In genomic region chr10:92042541-92042940, GRCh38 we compare ENCODE assay signal across 1 cellular context.
TF ChIP-seq lines count a peak whose summit lies in the region.

No MANE protein-coding gene starts in this region.

TF ChIP-seq in GM23338, 12 proteins besides CTCF, POLR2A, EP300 and RAD21:
- TF ChIP-seq, protein P1, sequence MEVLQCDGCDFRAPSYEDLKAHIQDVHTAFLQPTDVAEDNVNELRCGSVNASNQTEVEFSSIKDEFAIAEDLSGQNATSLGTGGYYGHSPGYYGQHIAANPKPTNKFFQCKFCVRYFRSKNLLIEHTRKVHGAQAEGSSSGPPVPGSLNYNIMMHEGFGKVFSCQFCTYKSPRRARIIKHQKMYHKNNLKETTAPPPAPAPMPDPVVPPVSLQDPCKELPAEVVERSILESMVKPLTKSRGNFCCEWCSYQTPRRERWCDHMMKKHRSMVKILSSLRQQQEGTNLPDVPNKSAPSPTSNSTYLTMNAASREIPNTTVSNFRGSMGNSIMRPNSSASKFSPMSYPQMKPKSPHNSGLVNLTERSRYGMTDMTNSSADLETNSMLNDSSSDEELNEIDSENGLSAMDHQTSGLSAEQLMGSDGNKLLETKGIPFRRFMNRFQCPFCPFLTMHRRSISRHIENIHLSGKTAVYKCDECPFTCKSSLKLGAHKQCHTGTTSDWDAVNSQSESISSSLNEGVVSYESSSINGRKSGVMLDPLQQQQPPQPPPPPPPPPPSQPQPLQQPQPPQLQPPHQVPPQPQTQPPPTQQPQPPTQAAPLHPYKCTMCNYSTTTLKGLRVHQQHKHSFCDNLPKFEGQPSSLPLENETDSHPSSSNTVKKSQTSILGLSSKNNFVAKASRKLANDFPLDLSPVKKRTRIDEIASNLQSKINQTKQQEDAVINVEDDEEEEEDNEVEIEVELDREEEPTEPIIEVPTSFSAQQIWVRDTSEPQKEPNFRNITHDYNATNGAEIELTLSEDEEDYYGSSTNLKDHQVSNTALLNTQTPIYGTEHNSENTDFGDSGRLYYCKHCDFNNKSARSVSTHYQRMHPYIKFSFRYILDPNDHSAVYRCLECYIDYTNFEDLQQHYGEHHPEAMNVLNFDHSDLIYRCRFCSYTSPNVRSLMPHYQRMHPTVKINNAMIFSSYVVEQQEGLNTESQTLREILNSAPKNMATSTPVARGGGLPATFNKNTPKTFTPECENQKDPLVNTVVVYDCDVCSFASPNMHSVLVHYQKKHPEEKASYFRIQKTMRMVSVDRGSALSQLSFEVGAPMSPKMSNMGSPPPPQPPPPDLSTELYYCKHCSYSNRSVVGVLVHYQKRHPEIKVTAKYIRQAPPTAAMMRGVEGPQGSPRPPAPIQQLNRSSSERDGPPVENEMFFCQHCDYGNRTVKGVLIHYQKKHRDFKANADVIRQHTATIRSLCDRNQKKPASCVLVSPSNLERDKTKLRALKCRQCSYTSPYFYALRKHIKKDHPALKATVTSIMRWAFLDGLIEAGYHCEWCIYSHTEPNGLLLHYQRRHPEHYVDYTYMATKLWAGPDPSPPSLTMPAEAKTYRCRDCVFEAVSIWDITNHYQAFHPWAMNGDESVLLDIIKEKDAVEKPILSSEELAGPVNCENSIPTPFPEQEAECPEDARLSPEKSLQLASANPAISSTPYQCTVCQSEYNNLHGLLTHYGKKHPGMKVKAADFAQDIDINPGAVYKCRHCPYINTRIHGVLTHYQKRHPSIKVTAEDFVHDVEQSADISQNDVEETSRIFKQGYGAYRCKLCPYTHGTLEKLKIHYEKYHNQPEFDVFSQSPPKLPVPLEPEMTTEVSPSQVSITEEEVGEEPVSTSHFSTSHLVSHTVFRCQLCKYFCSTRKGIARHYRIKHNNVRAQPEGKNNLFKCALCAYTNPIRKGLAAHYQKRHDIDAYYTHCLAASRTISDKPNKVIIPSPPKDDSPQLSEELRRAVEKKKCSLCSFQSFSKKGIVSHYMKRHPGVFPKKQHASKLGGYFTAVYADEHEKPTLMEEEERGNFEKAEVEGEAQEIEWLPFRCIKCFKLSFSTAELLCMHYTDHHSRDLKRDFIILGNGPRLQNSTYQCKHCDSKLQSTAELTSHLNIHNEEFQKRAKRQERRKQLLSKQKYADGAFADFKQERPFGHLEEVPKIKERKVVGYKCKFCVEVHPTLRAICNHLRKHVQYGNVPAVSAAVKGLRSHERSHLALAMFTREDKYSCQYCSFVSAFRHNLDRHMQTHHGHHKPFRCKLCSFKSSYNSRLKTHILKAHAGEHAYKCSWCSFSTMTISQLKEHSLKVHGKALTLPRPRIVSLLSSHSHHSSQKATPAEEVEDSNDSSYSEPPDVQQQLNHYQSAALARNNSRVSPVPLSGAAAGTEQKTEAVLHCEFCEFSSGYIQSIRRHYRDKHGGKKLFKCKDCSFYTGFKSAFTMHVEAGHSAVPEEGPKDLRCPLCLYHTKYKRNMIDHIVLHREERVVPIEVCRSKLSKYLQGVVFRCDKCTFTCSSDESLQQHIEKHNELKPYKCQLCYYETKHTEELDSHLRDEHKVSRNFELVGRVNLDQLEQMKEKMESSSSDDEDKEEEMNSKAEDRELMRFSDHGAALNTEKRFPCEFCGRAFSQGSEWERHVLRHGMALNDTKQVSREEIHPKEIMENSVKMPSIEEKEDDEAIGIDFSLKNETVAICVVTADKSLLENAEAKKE (CRISPR knock-in tag; IDR thresholded peaks at IDR 0.05): no peak
- TF ChIP-seq EZH2 (IDR thresholded peaks at IDR 0.05; ENCODE audit: low read depth, unreplicated experiment) (no peak), JUNB (IDR thresholded peaks at IDR 0.05; ENCODE audit: unreplicated experiment) (no peak), ZNF331 (CRISPR knock-in tag; IDR thresholded peaks at IDR 0.05; ENCODE audit: low read depth) (no peak), POLR2AphosphoS5 (IDR thresholded peaks at IDR 0.05; ENCODE audit: low read depth) (no peak), STAT1 (IDR thresholded peaks at IDR 0.05; ENCODE audit: unreplicated experiment) (no peak)
- TF ChIP-seq, protein P2, sequence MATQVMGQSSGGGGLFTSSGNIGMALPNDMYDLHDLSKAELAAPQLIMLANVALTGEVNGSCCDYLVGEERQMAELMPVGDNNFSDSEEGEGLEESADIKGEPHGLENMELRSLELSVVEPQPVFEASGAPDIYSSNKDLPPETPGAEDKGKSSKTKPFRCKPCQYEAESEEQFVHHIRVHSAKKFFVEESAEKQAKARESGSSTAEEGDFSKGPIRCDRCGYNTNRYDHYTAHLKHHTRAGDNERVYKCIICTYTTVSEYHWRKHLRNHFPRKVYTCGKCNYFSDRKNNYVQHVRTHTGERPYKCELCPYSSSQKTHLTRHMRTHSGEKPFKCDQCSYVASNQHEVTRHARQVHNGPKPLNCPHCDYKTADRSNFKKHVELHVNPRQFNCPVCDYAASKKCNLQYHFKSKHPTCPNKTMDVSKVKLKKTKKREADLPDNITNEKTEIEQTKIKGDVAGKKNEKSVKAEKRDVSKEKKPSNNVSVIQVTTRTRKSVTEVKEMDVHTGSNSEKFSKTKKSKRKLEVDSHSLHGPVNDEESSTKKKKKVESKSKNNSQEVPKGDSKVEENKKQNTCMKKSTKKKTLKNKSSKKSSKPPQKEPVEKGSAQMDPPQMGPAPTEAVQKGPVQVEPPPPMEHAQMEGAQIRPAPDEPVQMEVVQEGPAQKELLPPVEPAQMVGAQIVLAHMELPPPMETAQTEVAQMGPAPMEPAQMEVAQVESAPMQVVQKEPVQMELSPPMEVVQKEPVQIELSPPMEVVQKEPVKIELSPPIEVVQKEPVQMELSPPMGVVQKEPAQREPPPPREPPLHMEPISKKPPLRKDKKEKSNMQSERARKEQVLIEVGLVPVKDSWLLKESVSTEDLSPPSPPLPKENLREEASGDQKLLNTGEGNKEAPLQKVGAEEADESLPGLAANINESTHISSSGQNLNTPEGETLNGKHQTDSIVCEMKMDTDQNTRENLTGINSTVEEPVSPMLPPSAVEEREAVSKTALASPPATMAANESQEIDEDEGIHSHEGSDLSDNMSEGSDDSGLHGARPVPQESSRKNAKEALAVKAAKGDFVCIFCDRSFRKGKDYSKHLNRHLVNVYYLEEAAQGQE (IDR thresholded peaks at IDR 0.05; ENCODE audit: unreplicated experiment): no peak
- TF ChIP-seq, protein P3, sequence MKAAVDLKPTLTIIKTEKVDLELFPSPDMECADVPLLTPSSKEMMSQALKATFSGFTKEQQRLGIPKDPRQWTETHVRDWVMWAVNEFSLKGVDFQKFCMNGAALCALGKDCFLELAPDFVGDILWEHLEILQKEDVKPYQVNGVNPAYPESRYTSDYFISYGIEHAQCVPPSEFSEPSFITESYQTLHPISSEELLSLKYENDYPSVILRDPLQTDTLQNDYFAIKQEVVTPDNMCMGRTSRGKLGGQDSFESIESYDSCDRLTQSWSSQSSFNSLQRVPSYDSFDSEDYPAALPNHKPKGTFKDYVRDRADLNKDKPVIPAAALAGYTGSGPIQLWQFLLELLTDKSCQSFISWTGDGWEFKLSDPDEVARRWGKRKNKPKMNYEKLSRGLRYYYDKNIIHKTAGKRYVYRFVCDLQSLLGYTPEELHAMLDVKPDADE (IDR thresholded peaks at IDR 0.05): no peak
